Comparison of ENCODE assay signal across 24 cellular contexts in the genomic region with DNA sequence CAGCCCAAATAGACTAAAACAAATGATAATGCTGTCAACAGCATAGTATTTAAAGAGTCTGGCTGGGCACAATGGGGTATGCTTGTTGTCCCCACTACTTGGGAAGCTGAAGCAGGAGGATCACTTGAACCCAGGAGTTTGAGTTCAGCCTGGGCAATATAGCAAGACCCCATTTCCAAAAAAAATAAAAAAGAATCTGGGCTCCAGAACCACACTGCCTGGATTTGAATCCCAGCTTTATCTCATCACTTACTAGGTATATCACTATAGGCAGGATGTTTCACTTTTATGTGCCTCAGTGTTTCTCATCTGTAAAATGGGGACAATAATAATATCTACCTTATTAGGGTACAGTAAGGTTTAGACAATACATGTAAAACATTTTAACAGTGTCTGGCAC. TPM values are rescaled to one million over a fixed set of nuclear protein-coding genes. Genes with fewer than 3 reads are reported as not detected.
"Had no signal": no experiment of that assay in that cellular context is flagged by ENCODE, and none has a peak within 500 bp of the region (broad histone marks: within the 10 kb centered on the region; RNA-seq: fewer than 3 reads in every experiment).

No MANE protein-coding gene starts in this region.

- ATAC-seq: effector memory CD8-positive, alpha-beta T cell; foreskin keratinocyte; heart right ventricle; left cardiac atrium; left lung; left ventricle myocardium superior; lower lobe of right lung; mucosa of descending colon had no signal

- H3K36me3 ChIP-seq: colonic mucosa, esophagus muscularis mucosa, heart right ventricle, left lung, lower lobe of right lung had no signal

- H3K27ac ChIP-seq: colonic mucosa, esophagus muscularis mucosa, foreskin keratinocyte, heart right ventricle, left lung, lower lobe of right lung had no signal

- H3K27me3 Mint-ChIP-seq: dendritic cell treated with granulocyte-macrophage colony-stimulating factor and Interleukin-4, amounts not matched to agents 40 ng/mL and 50 ng/mL, for 4 days; effector memory CD8-positive, alpha-beta T cell; naive B cell had no signal

- H3K27me3 ChIP-seq: colonic mucosa, esophagus muscularis mucosa, foreskin keratinocyte, heart right ventricle, left lung had no signal

- H3K9me3 ChIP-seq: colonic mucosa, esophagus muscularis mucosa, heart right ventricle, left lung, lower lobe of right lung, mucosa of descending colon had no signal

- H3K9me3 Mint-ChIP-seq: dendritic cell treated with granulocyte-macrophage colony-stimulating factor and Interleukin-4, amounts not matched to agents 40 ng/mL and 50 ng/mL, for 4 days; effector memory CD8-positive, alpha-beta T cell; endodermal cell; mesothelial cell of epicardium; naive B cell had no signal

- H3K27ac Mint-ChIP-seq: dendritic cell treated with granulocyte-macrophage colony-stimulating factor and Interleukin-4, amounts not matched to agents 40 ng/mL and 50 ng/mL, for 4 days; effector memory CD8-positive, alpha-beta T cell; endodermal cell; mesothelial cell of epicardium had no signal

- H3K4me3 Mint-ChIP-seq: dendritic cell treated with granulocyte-macrophage colony-stimulating factor and Interleukin-4, amounts not matched to agents 40 ng/mL and 50 ng/mL, for 4 days; effector memory CD8-positive, alpha-beta T cell; endodermal cell; mesothelial cell of epicardium; naive B cell had no signal

- H3K4me3 ChIP-seq: colonic mucosa, esophagus muscularis mucosa, heart right ventricle, left lung, lower lobe of right lung, mucosa of descending colon had no signal

- DNase-seq: colonic mucosa; cortex of kidney; effector CD8-positive, alpha-beta T cell; effector memory CD8-positive, alpha-beta T cell; endodermal cell; foreskin keratinocyte; glutamatergic neuron; head of caudate nucleus; heart right ventricle; hippocampal formation; left cardiac atrium; left lung; left ventricle myocardium superior; lower lobe of right lung; mesenchymal stem cell; mucosa of descending colon; naive B cell had no signal

- H3K36me3 Mint-ChIP-seq: mesothelial cell of epicardium, naive B cell had no signal

- FAIRE-seq: endometrium, frontal cortex, islet of Langerhans had no signal

RNA-seq across cellular contexts. Expression of gene CDKL2, which starts 48.1 kb away (rescaled TPM):
- total RNA-seq: mesenteric fat pad had no signal
